Comparison of ENCODE assay signal across 2 cellular contexts in genomic region chr7:106215868-106216516, GRCh38.
TF ChIP-seq lines count a peak whose summit lies in the region.

No MANE protein-coding gene starts in this region.

TF ChIP-seq in HCT116, 20 proteins besides CTCF, POLR2A, EP300 and RAD21 (continued from another document):
- TF ChIP-seq ZBTB33 (IDR thresholded peaks at IDR 0.05; ENCODE audit: extremely low read depth, insufficient replicate concordance, low read length) (no peak), ELF1 (IDR thresholded peaks at IDR 0.05; ENCODE audit: borderline replicate concordance, low read depth) (no peak), CEBPB (IDR thresholded peaks at IDR 0.05; ENCODE audit: low read depth) (no peak), EZH2phosphoT487 (IDR thresholded peaks at IDR 0.05; ENCODE audit: borderline replicate concordance) (no peak), SRF (IDR thresholded peaks at IDR 0.05; ENCODE audit: low read depth) (no peak), ATF3 (IDR thresholded peaks at IDR 0.05) (no peak), REST (IDR thresholded peaks at IDR 0.05; ENCODE audit: low read depth) (no peak), YY1 (IDR thresholded peaks at IDR 0.05; ENCODE audit: extremely low read depth, insufficient replicate concordance, low read depth, low read length) (no peak), ZFX (IDR thresholded peaks at IDR 0.05) (no peak), MAX (IDR thresholded peaks at IDR 0.05) (no peak), EZH2 (IDR thresholded peaks at IDR 0.05) (no peak), ZNF274 (IDR thresholded peaks at IDR 0.05; ENCODE audit: low read depth, low read length) (no peak), FOSL1 (IDR thresholded peaks at IDR 0.05; ENCODE audit: low read depth) (no peak), JUND (IDR thresholded peaks at IDR 0.05) (no peak), EGR1 (IDR thresholded peaks at IDR 0.05; ENCODE audit: low read depth) (no peak)

TF ChIP-seq in K562, 482 proteins besides CTCF, POLR2A, EP300 and RAD21 (continued from another document and continues in another):
- TF ChIP-seq CEBPZ (IDR thresholded peaks at IDR 0.05; ENCODE audit: borderline replicate concordance, low read depth, low read length) (no peak), GTF2E2 (tag; IDR thresholded peaks at IDR 0.05) (peak; percentile 29; the same call in 1 of the 2 replicates), POLR2H (tag; IDR thresholded peaks at IDR 0.05; ENCODE audit: low read depth) (peak; percentile 45; the same call in 1 of the 2 replicates), HMBOX1 (IDR thresholded peaks at IDR 0.05) (peak; percentile 60; the same call in 1 of the 2 replicates), E2F8 (IDR thresholded peaks at IDR 0.05; ENCODE audit: low read depth, partially characterized antibody) (peak; percentile 67), ZNF639 (CRISPR knock-in tag; conservative IDR thresholded peaks at IDR 0.05 in 1 of 2, IDR thresholded peaks at IDR 0.05 in 1 of 2) (peak in 1 of 2 experiments; percentile 62; a peak in 1 of 4 replicates), FIP1L1 (IDR thresholded peaks at IDR 0.05; ENCODE audit: low read depth, low read length, poor library complexity, severe bottlenecking) (no peak), PATZ1 (CRISPR knock-in tag; IDR thresholded peaks at IDR 0.05; ENCODE audit: borderline replicate concordance) (no peak), ASH1L (IDR thresholded peaks at IDR 0.05; ENCODE audit: borderline replicate concordance, low read depth, partially characterized antibody) (peak; percentile 10), ZNF586 (CRISPR knock-in tag; conservative IDR thresholded peaks at IDR 0.05) (no peak), MED1 (CRISPR knock-in tag; IDR thresholded peaks at IDR 0.05; ENCODE audit: borderline replicate concordance) (no peak), ZNF668 (CRISPR knock-in tag; IDR thresholded peaks at IDR 0.05) (no peak), ZNF740 (CRISPR knock-in tag; IDR thresholded peaks at IDR 0.05) (no peak), ZNF740 (tag; IDR thresholded peaks at IDR 0.05) (0 out of 4 replicates have a peak, but pooled peaks of 1 of the 2 experiments have one; percentile 8), PURB (CRISPR knock-in tag; IDR thresholded peaks at IDR 0.05; ENCODE audit: low read depth) (no peak), MNT (conservative IDR thresholded peaks at IDR 0.05) (peak in 1 of 2 experiments; percentile 18; a peak in 1 of 4 replicates), ZNF655 (CRISPR knock-in tag; IDR thresholded peaks at IDR 0.05) (0 out of 2 replicates have a peak, but pooled peaks have one; percentile 57), JUND (IDR thresholded peaks at IDR 0.05; ENCODE audit: borderline replicate concordance, low read depth, low read length) (no peak), JUND (tag; IDR thresholded peaks at IDR 0.05; ENCODE audit: borderline replicate concordance, low read depth, low read length) (no peak)
